21 cellular contexts compared by ENCODE assay signal in the genomic region with DNA sequence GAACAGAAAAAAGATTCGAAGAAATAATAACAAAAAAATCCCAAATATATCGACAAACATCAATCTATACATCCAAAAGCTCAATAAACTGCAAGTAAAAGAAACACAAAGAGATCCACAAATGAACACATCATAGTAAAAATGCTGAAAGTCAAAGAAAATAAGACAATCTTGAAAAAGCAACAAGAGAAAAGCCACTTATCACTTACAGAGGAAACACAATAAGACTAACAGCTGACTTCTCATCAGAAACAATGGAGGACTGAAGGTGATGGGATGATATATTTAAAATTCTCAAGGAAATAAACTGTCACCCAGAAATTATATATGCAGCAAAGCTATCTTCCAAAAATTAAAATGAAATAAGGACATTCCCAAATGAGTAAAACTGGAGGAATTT.
"Had no signal": no experiment of that assay in that cellular context is flagged by ENCODE, and none has a peak within 500 bp of the region (broad histone marks: within the 10 kb centered on the region; RNA-seq: fewer than 3 reads in every experiment).

No MANE protein-coding gene starts in this region.

- H3K4me3 ChIP-seq: breast epithelium, colonic mucosa, esophagus squamous epithelium, gastroesophageal sphincter, pancreas, psoas muscle, transverse colon, uterus had no signal

- FAIRE-seq: islet of Langerhans, pancreas had no signal

- H3K9me3 ChIP-seq: colonic mucosa had no signal

- H3K4me1 ChIP-seq: breast epithelium, colonic mucosa, pancreas, uterus had no signal

- DNase-seq: activated B cell treated with CpG ODN at 0.5 μM for 24 hours; activated CD4-positive, alpha-beta T cell treated with anti-CD3 and anti-CD28 coated beads for 36 hours; activated CD4-positive, alpha-beta T cell treated with anti-CD3 and anti-CD28 coated beads, Interleukin-2, amount 50 U/mL, for 4 hours; activated naive CD4-positive, alpha-beta T cell; activated T-cell treated with anti-CD3 and anti-CD28 coated beads, Interleukin-2, amount 50 U/mL, for 4 hours; amniotic stem cell; colonic mucosa; esophagus squamous epithelium; hypothalamus; left cardiac atrium; pancreas; psoas muscle; right cardiac atrium; stimulated activated CD4-positive, alpha-beta T cell treated with anti-CD3 and anti-CD28 coated beads, Interleukin-12 subunit alpha, Interleukin-12 subunit beta, amount 100 ng/mL, for 4 hours; stimulated activated CD4-positive, alpha-beta T cell treated with anti-CD3 and anti-CD28 coated beads, Interleukin-1b, Interleukin-23, amount 100 ng/mL, for 48 hours; T-helper 2 cell; transverse colon; uterus had no signal

- H3K36me3 ChIP-seq: breast epithelium, colonic mucosa, esophagus squamous epithelium, gastroesophageal sphincter, pancreas, uterus had no signal

- H3K27ac ChIP-seq: breast epithelium, colonic mucosa, esophagus squamous epithelium, gastroesophageal sphincter, pancreas, psoas muscle, transverse colon, uterus had no signal

- H3K27me3 ChIP-seq: breast epithelium, colonic mucosa, gastroesophageal sphincter, pancreas, transverse colon, uterus had no signal

- ATAC-seq: activated CD4-positive, alpha-beta T cell treated with anti-CD3 and anti-CD28 coated beads for 36 hours; activated T-cell treated with anti-CD3 and anti-CD28 coated beads, Interleukin-2, amount 50 U/mL, for 4 hours; gastroesophageal sphincter; left cardiac atrium; pancreas; psoas muscle; right cardiac atrium had no signal
